ENCODE assay signal across 1 cellular context in genomic region chr20:48723308-48724264, GRCh38.
A peak's percentile ranks its signal among the peaks of the same experiment; 100 is the strongest.
TF ChIP-seq lines count a peak whose summit lies in the region.

No MANE protein-coding gene starts in this region.

TF ChIP-seq in HepG2, 621 proteins besides CTCF, POLR2A, EP300 and RAD21 (continued from another document and continues in another):
- TF ChIP-seq IRF2 (CRISPR knock-in tag; IDR thresholded peaks at IDR 0.05) (no peak; the same call in 1 of the 2 replicates), ZFP1 (CRISPR knock-in tag; IDR thresholded peaks at IDR 0.05) (no peak), GZF1 (CRISPR knock-in tag; IDR thresholded peaks at IDR 0.05) (0 out of 2 replicates have a peak, but pooled peaks have one; percentile 62), ZNF777 (CRISPR knock-in tag; IDR thresholded peaks at IDR 0.05) (peak; percentile 99), NBN (conservative IDR thresholded peaks at IDR 0.05) (no peak), SRSF1 (optimal IDR thresholded peaks at IDR 0.05; ENCODE audit: low read depth, low read length) (peak; percentile 59), ZNF605 (CRISPR knock-in tag; IDR thresholded peaks at IDR 0.05) (peak; percentile 78; the same call in 1 of the 2 replicates), CREM (IDR thresholded peaks at IDR 0.05) (no peak), CREM (CRISPR knock-in tag; IDR thresholded peaks at IDR 0.05) (no peak), ZNF34 (CRISPR knock-in tag; IDR thresholded peaks at IDR 0.05; ENCODE audit: borderline replicate concordance) (peak; percentile 44; the same call in 1 of the 2 replicates), SIN3A (IDR thresholded peaks at IDR 0.05; ENCODE audit: borderline replicate concordance, low read depth, low read length) (peak; percentile 46; the same call in 1 of the 2 replicates), KLF12 (CRISPR knock-in tag; IDR thresholded peaks at IDR 0.05; ENCODE audit: borderline replicate concordance) (no peak), IRX3 (CRISPR knock-in tag; IDR thresholded peaks at IDR 0.05; ENCODE audit: borderline replicate concordance, low read depth) (no peak), YEATS4 (CRISPR knock-in tag; IDR thresholded peaks at IDR 0.05; ENCODE audit: borderline replicate concordance) (0 out of 2 replicates have a peak, but pooled peaks have one; percentile 25), HOXA5 (CRISPR knock-in tag; IDR thresholded peaks at IDR 0.05) (no peak), ATM (IDR thresholded peaks at IDR 0.05; ENCODE audit: borderline replicate concordance) (no peak), MIXL1 (CRISPR knock-in tag; IDR thresholded peaks at IDR 0.05) (no peak), SMC3 (IDR thresholded peaks at IDR 0.05; ENCODE audit: low read length) (peak; percentile 58), HNRNPK (IDR thresholded peaks at IDR 0.05; ENCODE audit: low read depth, low read length, poor library complexity, severe bottlenecking) (no peak), SNAPC2 (CRISPR knock-in tag; IDR thresholded peaks at IDR 0.05) (no peak), ATAD3A (CRISPR knock-in tag; IDR thresholded peaks at IDR 0.05) (no peak), NR2F2 (IDR thresholded peaks at IDR 0.05; ENCODE audit: borderline replicate concordance, low read depth) (no peak), DR1 (CRISPR knock-in tag; IDR thresholded peaks at IDR 0.05) (no peak; the same call in 1 of the 2 replicates), ZNF672 (CRISPR knock-in tag; IDR thresholded peaks at IDR 0.05) (no peak), RNF219 (CRISPR knock-in tag; IDR thresholded peaks at IDR 0.05) (0 out of 2 replicates have a peak, but pooled peaks have one; percentile 46), THAP9 (CRISPR knock-in tag; IDR thresholded peaks at IDR 0.05; ENCODE audit: borderline replicate concordance) (peak; percentile 81), ZNF589 (CRISPR knock-in tag; conservative IDR thresholded peaks at IDR 0.05) (no peak), ZNF841 (CRISPR knock-in tag; IDR thresholded peaks at IDR 0.05; ENCODE audit: borderline replicate concordance) (no peak), ZNF274 (CRISPR knock-in tag; IDR thresholded peaks at IDR 0.05) (peak; percentile 61; the same call in 1 of the 2 replicates), IRF1 (CRISPR knock-in tag; IDR thresholded peaks at IDR 0.05; ENCODE audit: low read depth) (no peak), HMGA1 (CRISPR knock-in tag; conservative IDR thresholded peaks at IDR 0.05) (no peak), NFAT5 (CRISPR knock-in tag; IDR thresholded peaks at IDR 0.05) (no peak), JUNB (CRISPR knock-in tag; IDR thresholded peaks at IDR 0.05; ENCODE audit: borderline replicate concordance) (no peak), ZNF24 (IDR thresholded peaks at IDR 0.05) (no peak), RFX3 (CRISPR knock-in tag; IDR thresholded peaks at IDR 0.05) (no peak), NR2C2 (CRISPR knock-in tag; IDR thresholded peaks at IDR 0.05; ENCODE audit: borderline replicate concordance) (peak; percentile 40; the same call in 1 of the 2 replicates)
- TF ChIP-seq, protein P1, sequence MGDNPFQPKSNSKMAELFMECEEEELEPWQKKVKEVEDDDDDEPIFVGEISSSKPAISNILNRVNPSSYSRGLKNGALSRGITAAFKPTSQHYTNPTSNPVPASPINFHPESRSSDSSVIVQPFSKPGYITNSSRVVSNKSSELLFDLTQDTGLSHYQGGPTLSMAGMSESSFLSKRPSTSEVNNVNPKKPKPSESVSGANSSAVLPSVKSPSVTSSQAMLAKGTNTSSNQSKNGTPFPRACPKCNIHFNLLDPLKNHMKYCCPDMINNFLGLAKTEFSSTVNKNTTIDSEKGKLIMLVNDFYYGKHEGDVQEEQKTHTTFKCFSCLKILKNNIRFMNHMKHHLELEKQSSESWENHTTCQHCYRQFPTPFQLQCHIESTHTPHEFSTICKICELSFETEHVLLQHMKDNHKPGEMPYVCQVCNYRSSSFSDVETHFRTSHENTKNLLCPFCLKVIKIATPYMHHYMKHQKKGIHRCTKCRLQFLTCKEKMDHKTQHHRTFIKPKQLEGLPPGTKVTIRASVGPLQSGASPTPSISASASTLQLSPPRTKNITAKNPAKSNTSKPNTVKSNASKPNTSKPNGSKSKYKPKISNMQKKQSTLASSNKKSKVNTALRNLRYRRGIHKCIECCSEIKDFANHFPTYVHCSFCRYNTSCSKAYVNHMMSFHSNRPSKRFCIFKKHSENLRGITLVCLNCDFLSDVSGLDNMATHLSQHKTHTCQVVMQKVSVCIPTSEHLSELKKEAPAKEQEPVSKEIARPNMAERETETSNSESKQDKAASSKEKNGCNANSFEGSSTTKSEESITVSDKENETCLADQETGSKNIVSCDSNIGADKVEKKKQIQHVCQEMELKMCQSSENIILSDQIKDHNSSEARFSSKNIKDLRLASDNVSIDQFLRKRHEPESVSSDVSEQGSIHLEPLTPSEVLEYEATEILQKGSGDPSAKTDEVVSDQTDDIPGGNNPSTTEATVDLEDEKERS (CRISPR knock-in tag; IDR thresholded peaks at IDR 0.05) = peak; percentile 76
- TF ChIP-seq, protein P2, sequence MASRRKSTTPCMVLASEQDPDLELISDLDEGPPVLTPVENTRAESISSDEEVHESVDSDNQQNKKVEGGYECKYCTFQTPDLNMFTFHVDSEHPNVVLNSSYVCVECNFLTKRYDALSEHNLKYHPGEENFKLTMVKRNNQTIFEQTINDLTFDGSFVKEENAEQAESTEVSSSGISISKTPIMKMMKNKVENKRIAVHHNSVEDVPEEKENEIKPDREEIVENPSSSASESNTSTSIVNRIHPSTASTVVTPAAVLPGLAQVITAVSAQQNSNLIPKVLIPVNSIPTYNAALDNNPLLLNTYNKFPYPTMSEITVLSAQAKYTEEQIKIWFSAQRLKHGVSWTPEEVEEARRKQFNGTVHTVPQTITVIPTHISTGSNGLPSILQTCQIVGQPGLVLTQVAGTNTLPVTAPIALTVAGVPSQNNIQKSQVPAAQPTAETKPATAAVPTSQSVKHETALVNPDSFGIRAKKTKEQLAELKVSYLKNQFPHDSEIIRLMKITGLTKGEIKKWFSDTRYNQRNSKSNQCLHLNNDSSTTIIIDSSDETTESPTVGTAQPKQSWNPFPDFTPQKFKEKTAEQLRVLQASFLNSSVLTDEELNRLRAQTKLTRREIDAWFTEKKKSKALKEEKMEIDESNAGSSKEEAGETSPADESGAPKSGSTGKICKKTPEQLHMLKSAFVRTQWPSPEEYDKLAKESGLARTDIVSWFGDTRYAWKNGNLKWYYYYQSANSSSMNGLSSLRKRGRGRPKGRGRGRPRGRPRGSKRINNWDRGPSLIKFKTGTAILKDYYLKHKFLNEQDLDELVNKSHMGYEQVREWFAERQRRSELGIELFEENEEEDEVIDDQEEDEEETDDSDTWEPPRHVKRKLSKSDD (CRISPR knock-in tag; IDR thresholded peaks at IDR 0.05; ENCODE audit: low read depth) = no peak
- TF ChIP-seq, protein P3, sequence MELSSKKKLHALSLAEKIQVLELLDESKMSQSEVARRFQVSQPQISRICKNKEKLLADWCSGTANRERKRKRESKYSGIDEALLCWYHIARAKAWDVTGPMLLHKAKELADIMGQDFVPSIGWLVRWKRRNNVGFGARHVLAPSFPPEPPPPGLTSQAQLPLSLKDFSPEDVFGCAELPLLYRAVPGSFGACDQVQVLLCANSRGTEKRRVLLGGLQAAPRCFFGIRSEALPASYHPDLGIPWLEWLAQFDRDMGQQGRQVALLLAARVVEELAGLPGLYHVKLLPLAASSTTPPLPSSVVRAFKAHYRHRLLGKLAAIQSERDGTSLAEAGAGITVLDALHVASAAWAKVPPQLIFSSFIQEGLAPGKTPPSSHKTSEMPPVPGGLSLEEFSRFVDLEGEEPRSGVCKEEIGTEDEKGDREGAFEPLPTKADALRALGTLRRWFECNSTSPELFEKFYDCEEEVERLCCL (CRISPR knock-in tag; IDR thresholded peaks at IDR 0.05; ENCODE audit: borderline replicate concordance) = no peak
